ENCODE assay signal across 2 cellular contexts in the genomic region with DNA sequence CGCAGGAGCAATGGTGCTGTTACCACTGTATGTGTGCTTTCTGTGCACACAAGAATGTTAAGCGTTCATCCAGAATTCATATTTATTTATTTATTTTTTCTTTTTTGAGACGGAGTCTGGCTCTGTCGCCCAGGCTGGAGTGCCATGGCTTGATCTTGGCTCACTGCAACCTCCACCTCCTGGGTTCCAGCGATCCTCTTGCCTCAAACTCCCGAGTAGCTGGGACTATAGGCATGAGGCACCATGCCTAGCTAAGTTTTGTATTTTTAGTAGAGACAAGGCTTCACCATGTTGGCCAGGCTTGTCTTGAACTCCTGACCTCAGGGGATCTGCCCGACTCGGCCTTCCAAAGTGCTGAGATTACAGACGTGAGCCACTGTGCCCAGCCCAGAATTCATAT.
TF ChIP-seq lines count a peak whose summit lies in the region.

No MANE protein-coding gene starts in this region.

TF ChIP-seq in K562, 482 proteins besides CTCF, POLR2A, EP300 and RAD21:
- 0 out of 2 replicates have a peak, but pooled peaks have one; percentile 11 for TF ChIP-seq ZNF584 (CRISPR knock-in tag; IDR thresholded peaks at IDR 0.05; ENCODE audit: low read depth)

TF ChIP-seq in HepG2, 621 proteins besides CTCF, POLR2A, EP300 and RAD21:
- TF ChIP-seq ZNF687 (CRISPR knock-in tag; IDR thresholded peaks at IDR 0.05) (peak; percentile 45; the same call in 1 of the 2 replicates), ZBTB38 (CRISPR knock-in tag; IDR thresholded peaks at IDR 0.05) (peak; percentile 50; the same call in 1 of the 2 replicates), SALL1 (CRISPR knock-in tag; IDR thresholded peaks at IDR 0.05) (peak; percentile 10; the same call in 1 of the 2 replicates), ZNF441 (CRISPR knock-in tag; IDR thresholded peaks at IDR 0.05; ENCODE audit: borderline replicate concordance) (0 out of 2 replicates have a peak, but pooled peaks have one; percentile 8), ZNF850 (CRISPR knock-in tag; conservative IDR thresholded peaks at IDR 0.05) (0 out of 2 replicates have a peak, but pooled peaks have one; percentile 1)
